In the genomic region with DNA sequence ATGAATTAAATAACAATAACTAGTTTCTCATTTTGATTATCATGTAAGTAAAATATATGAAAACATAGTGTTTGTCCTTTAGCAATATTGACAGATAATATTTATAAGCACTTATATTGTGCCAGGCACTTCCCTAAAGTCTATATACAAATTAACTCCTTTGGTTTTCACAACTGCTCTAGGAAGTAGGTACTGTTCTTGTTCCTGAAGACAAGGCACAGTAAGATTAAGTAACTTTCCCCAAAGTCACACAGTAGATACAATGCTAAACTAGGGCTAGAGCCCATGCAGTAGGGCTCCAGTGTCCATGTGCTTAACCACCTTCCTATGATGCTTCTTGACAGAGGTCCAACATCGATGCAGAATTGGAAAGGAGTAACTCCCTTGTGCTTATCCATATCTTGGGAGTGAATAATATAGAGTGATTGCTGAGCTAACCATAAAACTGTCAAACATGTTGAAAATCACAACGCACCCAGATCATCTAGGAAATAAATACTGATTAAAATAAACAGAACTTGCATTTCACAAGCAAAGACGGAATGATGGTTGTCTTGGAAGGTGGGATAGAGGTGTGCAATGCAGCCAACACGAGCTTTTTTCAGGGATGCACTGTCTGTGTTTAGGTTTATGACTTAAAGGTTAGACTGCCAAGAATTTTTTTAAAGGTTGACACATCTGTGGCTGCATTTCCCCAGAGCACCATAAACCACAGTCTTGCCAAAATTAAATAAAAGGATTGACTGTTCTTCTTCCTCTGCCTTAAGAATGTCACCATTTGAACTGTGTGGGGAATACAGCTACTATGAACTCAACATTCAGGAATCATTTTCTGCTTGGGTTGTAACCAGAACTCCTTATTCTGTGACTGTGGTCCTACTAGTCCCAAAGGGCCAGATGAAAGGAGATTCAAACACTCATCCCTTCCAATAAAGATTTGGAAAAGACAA, we compare ENCODE assay signal across 1 cellular context.
TF ChIP-seq lines count a peak whose summit lies in the region.

No MANE protein-coding gene starts in this region.

TF ChIP-seq in SK-N-SH treated with all-trans-retinoic acid at 6 μM for 48 hours, 23 proteins besides CTCF, POLR2A, EP300 and RAD21 (continued from another document):
- TF ChIP-seq, protein P1, sequence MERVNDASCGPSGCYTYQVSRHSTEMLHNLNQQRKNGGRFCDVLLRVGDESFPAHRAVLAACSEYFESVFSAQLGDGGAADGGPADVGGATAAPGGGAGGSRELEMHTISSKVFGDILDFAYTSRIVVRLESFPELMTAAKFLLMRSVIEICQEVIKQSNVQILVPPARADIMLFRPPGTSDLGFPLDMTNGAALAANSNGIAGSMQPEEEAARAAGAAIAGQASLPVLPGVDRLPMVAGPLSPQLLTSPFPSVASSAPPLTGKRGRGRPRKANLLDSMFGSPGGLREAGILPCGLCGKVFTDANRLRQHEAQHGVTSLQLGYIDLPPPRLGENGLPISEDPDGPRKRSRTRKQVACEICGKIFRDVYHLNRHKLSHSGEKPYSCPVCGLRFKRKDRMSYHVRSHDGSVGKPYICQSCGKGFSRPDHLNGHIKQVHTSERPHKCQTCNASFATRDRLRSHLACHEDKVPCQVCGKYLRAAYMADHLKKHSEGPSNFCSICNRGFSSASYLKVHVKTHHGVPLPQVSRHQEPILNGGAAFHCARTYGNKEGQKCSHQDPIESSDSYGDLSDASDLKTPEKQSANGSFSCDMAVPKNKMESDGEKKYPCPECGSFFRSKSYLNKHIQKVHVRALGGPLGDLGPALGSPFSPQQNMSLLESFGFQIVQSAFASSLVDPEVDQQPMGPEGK (CRISPR knock-in tag; IDR thresholded peaks at IDR 0.05; ENCODE audit: borderline replicate concordance) = no peak
- TF ChIP-seq ZC3H10 (CRISPR knock-in tag; IDR thresholded peaks at IDR 0.05) (no peak), ESRRG (CRISPR knock-in tag; IDR thresholded peaks at IDR 0.05) (no peak), ISL1 (CRISPR knock-in tag; IDR thresholded peaks at IDR 0.05) (no peak), OSR1 (CRISPR knock-in tag; IDR thresholded peaks at IDR 0.05) (no peak), GLIS3 (CRISPR knock-in tag; IDR thresholded peaks at IDR 0.05) (no peak), SNAI2 (CRISPR knock-in tag; IDR thresholded peaks at IDR 0.05) (no peak), RARB (CRISPR knock-in tag; IDR thresholded peaks at IDR 0.05) (no peak), CSDC2 (CRISPR knock-in tag; IDR thresholded peaks at IDR 0.05) (no peak), TCF4 (CRISPR knock-in tag; IDR thresholded peaks at IDR 0.05; ENCODE audit: borderline replicate concordance) (no peak)
